8 cellular contexts compared by ENCODE assay signal in the genomic region with DNA sequence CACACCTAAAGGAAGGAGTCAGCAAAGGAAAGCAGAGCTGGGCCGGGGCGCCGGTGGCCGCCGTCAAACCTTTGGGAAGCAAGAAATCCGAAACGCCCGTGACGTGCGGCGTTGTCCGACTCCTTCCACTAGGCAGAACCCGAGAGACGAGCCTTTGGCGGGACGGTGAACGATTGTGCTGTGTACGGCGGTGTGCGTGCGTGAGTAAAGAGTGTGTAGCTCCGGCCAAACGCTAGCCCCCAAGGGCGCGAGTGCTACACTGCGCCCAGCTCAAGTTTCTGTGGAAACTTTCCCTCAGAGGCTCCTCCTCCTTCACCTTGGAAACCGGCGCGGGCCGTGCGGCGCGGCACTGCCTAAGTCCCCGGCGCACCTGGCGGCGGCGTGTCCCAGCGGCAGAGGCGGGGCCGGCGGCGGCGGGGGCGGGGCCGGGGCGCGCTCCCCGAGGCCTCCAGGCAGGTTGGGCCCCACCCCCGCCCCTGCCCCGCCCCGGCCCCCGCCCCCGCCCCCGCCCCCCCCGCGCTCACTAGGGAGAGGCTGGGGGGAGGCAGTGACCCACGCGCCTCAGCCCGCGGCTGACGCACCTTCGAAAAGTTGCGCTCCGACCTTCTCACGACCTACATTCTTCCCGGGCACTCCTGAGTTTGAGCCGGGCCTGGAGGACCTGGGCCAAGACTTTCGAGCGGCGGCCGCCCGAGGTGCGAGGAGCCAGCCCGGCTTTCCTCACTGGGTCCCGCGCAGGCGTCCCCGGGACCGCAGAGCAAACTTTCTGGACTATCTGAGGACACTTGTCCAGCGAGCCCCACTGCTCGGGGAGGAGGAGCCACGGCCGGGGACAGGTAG. TPM values are rescaled to one million over a fixed set of nuclear protein-coding genes. Genes with fewer than 3 reads are reported as not detected.
DNase-seq lines count a peak whose midpoint lies in the region; ATAC-seq and TF ChIP-seq lines count a peak whose summit lies in the region.

A gene (plus strand): TSS at position 547 of the 840 bp plus-strand sequence. CDS start 157,084 bp downstream, outside the sequence.

- no peak for TF ChIP-seq CTCF in CD4-positive, alpha-beta T cell (IDR thresholded peaks at IDR 0.05)
- TF ChIP-seq CTCF in fibroblast of lung (conservative IDR thresholded peaks at IDR 0.05 in 1 of 2, IDR thresholded peaks at IDR 0.05 in 1 of 2; ENCODE audit: low read depth in 1 of 2, low read length in 2 of 2) (no peak), nephron (IDR thresholded peaks at IDR 0.05; ENCODE audit: unreplicated experiment in 3 of 3) (peak in 1 of 3 experiments; percentile 14)

- peak within 1 kb of the TSS; percentile 30 for H3K9ac ChIP-seq in fibroblast of lung (ENCODE audit: insufficient read depth, low read length)

- H3K27ac ChIP-seq in CD4-positive, alpha-beta T cell (ENCODE audit: low read depth, low read length), result no peak within 1 kb of the TSS
- no peak within 1 kb of the TSS for H3K27ac ChIP-seq in fibroblast of lung (ENCODE audit: insufficient read depth, low read length)

- intact Hi-C loops in CD4-positive, alpha-beta T cell (cut with DNase I, micrococcal nuclease), result loop anchor here in 1 of 2 experiments (5.0 to 10.0 kb wide), 4 partner anchors 312 to 1373 kb away; a partner anchor contains a TSS

- peak within 1 kb of the TSS; percentile 96 for H3K4me3 Mint-ChIP-seq in CD4-positive, alpha-beta T cell
- H3K4me3 Mint-ChIP-seq in activated T-cell treated with anti-CD3 and anti-CD28 coated beads, Interleukin-2, amount 50 U/mL, for 72 hours, result peak within 1 kb of the TSS; percentile 91
- H3K4me3 Mint-ChIP-seq in nephron, result peak within 1 kb of the TSS; percentile 91 to 98 (median 92)
- peak within 1 kb of the TSS; percentile 79 for H3K4me3 Mint-ChIP-seq in stimulated activated naive CD8-positive, alpha-beta T cell treated with anti-CD3 and anti-CD28 coated beads, Interleukin-15, Interleukin-2, amounts not matched to agents 100 ng/mL and 50 ng/mL, for 24 hours

- POLR2A ChIA-PET in CD4-positive, alpha-beta T cell (lab: Charles Lee), result no interaction called here

- H3K4me2 ChIP-seq in fibroblast of lung (ENCODE audit: extremely low read depth, insufficient read depth, low read length), result peak within 1 kb of the TSS; percentile 94

- H3K27ac Mint-ChIP-seq in CD4-positive, alpha-beta T cell, result peak within 1 kb of the TSS; percentile 83
- H3K27ac Mint-ChIP-seq in activated T-cell treated with anti-CD3 and anti-CD28 coated beads, Interleukin-2, amount 50 U/mL, for 72 hours, result peak within 1 kb of the TSS; percentile 36
- H3K27ac Mint-ChIP-seq in nephron, result peak within 1 kb of the TSS; percentile 70 to 93 (median 93)
- no peak within 1 kb of the TSS for H3K27ac Mint-ChIP-seq in stimulated activated naive CD8-positive, alpha-beta T cell treated with anti-CD3 and anti-CD28 coated beads, Interleukin-15, Interleukin-2, amounts not matched to agents 100 ng/mL and 50 ng/mL, for 24 hours

- no peaks in the 10 kb centered on the region for H3K9me3 Mint-ChIP-seq in CD4-positive, alpha-beta T cell
- H3K9me3 Mint-ChIP-seq in activated T-cell treated with anti-CD3 and anti-CD28 coated beads, Interleukin-2, amount 50 U/mL, for 72 hours, result no peaks in the 10 kb centered on the region
- no peaks in the 10 kb centered on the region for H3K9me3 Mint-ChIP-seq in nephron
- no peaks in the 10 kb centered on the region for H3K9me3 Mint-ChIP-seq in stimulated activated naive CD8-positive, alpha-beta T cell treated with anti-CD3 and anti-CD28 coated beads, Interleukin-15, Interleukin-2, amounts not matched to agents 100 ng/mL and 50 ng/mL, for 24 hours

- no peaks in the 10 kb centered on the region for H3K27me3 ChIP-seq in CD4-positive, alpha-beta T cell (ENCODE audit: control insufficient read depth, insufficient read depth, low read length)
- H3K27me3 ChIP-seq in fibroblast of lung (ENCODE audit: control insufficient read depth, insufficient read depth, low read length), result peaks cover 23% of the 10 kb centered on the region

- no peaks in the 10 kb centered on the region for H4K20me1 ChIP-seq in fibroblast of lung (ENCODE audit: control insufficient read depth, extremely low read depth, insufficient read depth, low read length)

- CTCF ChIA-PET in CD4-positive, alpha-beta T cell (lab: Charles Lee), result interaction anchor here (1.0 kb wide), 1 partner anchor 309 kb away, joined by 3 read pairs; no protein-coding TSS in a partner anchor

- H3K36me3 Mint-ChIP-seq in CD4-positive, alpha-beta T cell (ENCODE audit: low read depth), result no peaks in the 10 kb centered on the region
- H3K36me3 Mint-ChIP-seq in activated T-cell treated with anti-CD3 and anti-CD28 coated beads, Interleukin-2, amount 50 U/mL, for 72 hours (ENCODE audit: insufficient read depth in 2 of 2), result no peaks in the 10 kb centered on the region
- H3K36me3 Mint-ChIP-seq in nephron (ENCODE audit: low read depth), result no peaks in the 10 kb centered on the region
- H3K36me3 Mint-ChIP-seq in stimulated activated naive CD8-positive, alpha-beta T cell treated with anti-CD3 and anti-CD28 coated beads, Interleukin-15, Interleukin-2, amounts not matched to agents 100 ng/mL and 50 ng/mL, for 24 hours (ENCODE audit: low read depth), result no peaks in the 10 kb centered on the region

- H3K4me1 ChIP-seq in fibroblast of lung (ENCODE audit: control insufficient read depth, extremely low read depth, insufficient read depth, low read length), result peaks cover 2% of the 10 kb centered on the region

- peak; percentile 73 to 89 (median 82) for DNase-seq in CD4-positive, alpha-beta T cell
- DNase-seq in NOMO-1 treated with DMSO at 0.1 percent for 48 hours (lab: John Stamatoyannopoulos, UW; ENCODE audit: unreplicated experiment), result peak; percentile 62
- DNase-seq in activated T-cell treated with anti-CD3 and anti-CD28 coated beads, Interleukin-2, amount 50 U/mL, for 72 hours, result peak; percentile 77 to 78
- DNase-seq in fibroblast of lung (ENCODE audit: low read depth in 2 of 2), result peak; percentile 43 to 73

- ATAC-seq in CD4-positive, alpha-beta T cell (ENCODE audit: poor library complexity), result peak; percentile 93
- ATAC-seq in GM19351 (IDR thresholded peaks at IDR 0.05; ENCODE audit: unreplicated experiment) (peak; percentile 73), HG03457 (IDR thresholded peaks at IDR 0.05; ENCODE audit: unreplicated experiment) (peak; percentile 70)
- peak; percentile 81 to 84 for ATAC-seq in activated T-cell treated with anti-CD3 and anti-CD28 coated beads, Interleukin-2, amount 50 U/mL, for 72 hours (replicated peaks in 1 of 2)

- H3K79me2 ChIP-seq in fibroblast of lung (ENCODE audit: control insufficient read depth, insufficient read depth, low read length), result no peaks in the 10 kb centered on the region

- no peaks in the 10 kb centered on the region for H3K36me3 ChIP-seq in fibroblast of lung (ENCODE audit: control insufficient read depth, insufficient read depth, low read length)

- peaks cover 4% of the 10 kb centered on the region for H3K27me3 Mint-ChIP-seq in CD4-positive, alpha-beta T cell
- H3K27me3 Mint-ChIP-seq in activated T-cell treated with anti-CD3 and anti-CD28 coated beads, Interleukin-2, amount 50 U/mL, for 72 hours (ENCODE audit: low read depth), result peaks cover 51% of the 10 kb centered on the region
- peaks cover 44% of the 10 kb centered on the region for H3K27me3 Mint-ChIP-seq in nephron (ENCODE audit: low read depth)
- peaks cover 49% of the 10 kb centered on the region for H3K27me3 Mint-ChIP-seq in stimulated activated naive CD8-positive, alpha-beta T cell treated with anti-CD3 and anti-CD28 coated beads, Interleukin-15, Interleukin-2, amounts not matched to agents 100 ng/mL and 50 ng/mL, for 24 hours

- peak within 1 kb of the TSS; percentile 36 to 71 (median 58) for H3K4me3 ChIP-seq in fibroblast of lung (replicated peaks in 1 of 4; ENCODE audit: control extremely low read depth in 1 of 4, insufficient read depth in 1 of 4, low read depth in 3 of 4, low read length in 4 of 4)

- H3K9me3 ChIP-seq in CD4-positive, alpha-beta T cell (ENCODE audit: control insufficient read depth, low read length), result no peaks in the 10 kb centered on the region
- no peaks in the 10 kb centered on the region for H3K9me3 ChIP-seq in fibroblast of lung (ENCODE audit: control insufficient read depth, insufficient read depth, low read depth, low read length)

- peak within 1 kb of the TSS; percentile 80 for H2AFZ ChIP-seq in fibroblast of lung (ENCODE audit: low read length)

- H3K4me1 Mint-ChIP-seq in CD4-positive, alpha-beta T cell (ENCODE audit: low read depth), result peaks cover 27% of the 10 kb centered on the region
- peaks cover 27% of the 10 kb centered on the region for H3K4me1 Mint-ChIP-seq in activated T-cell treated with anti-CD3 and anti-CD28 coated beads, Interleukin-2, amount 50 U/mL, for 72 hours (ENCODE audit: low read depth)
- peaks cover 25% of the 10 kb centered on the region for H3K4me1 Mint-ChIP-seq in nephron
- peaks cover 21% of the 10 kb centered on the region for H3K4me1 Mint-ChIP-seq in stimulated activated naive CD8-positive, alpha-beta T cell treated with anti-CD3 and anti-CD28 coated beads, Interleukin-15, Interleukin-2, amounts not matched to agents 100 ng/mL and 50 ng/mL, for 24 hours (ENCODE audit: low read depth)

RNA-seq across cellular contexts. Expression of the gene that starts here (rescaled TPM):
- total RNA-seq in CD4-positive, alpha-beta T cell, result 1 to 10 TPM; 2.4 to 3.2 TPM
- under 1 TPM; 0.22 to 0.53 TPM for total RNA-seq in activated T-cell treated with anti-CD3 and anti-CD28 coated beads, Interleukin-2, amount 50 U/mL, for 72 hours
- total RNA-seq in fibroblast of lung, result under 0.01 TPM in 2 replicates
- 0.07 and 0.09 TPM in 2 replicates for polyA plus RNA-seq in fibroblast of lung
- 0.03 TPM in 1 of 2 replicates, not detected in the other for polyA plus RNA-seq in fibroblast of lung (2012)
- 1.2 TPM in 1 of 2 replicates, not detected in the other for polyA minus RNA-seq in fibroblast of lung (ENCODE audit: low replicate concordance)

Comparison
In these comparisons a context has a peak if more than half of its experiments do, and no peak if none do; other contexts are left out.
1. Peak in DNase-seq and ATAC-seq in activated T-cell treated with anti-CD3 and anti-CD28 coated beads, Interleukin-2, amount 50 U/mL, for 72 hours; RNA of the gene not detected or under 1 TPM.